15 cellular contexts compared by ENCODE assay signal in genomic region chr3:182690163-182690562, GRCh38.
DNase-seq lines count a peak whose midpoint lies in the region; TF ChIP-seq lines count a peak whose summit lies in the region.
"Had no signal": no experiment of that assay in that cellular context is flagged by ENCODE, and none has a peak within 500 bp of the region (broad histone marks: within the 10 kb centered on the region; RNA-seq: fewer than 3 reads in every experiment).

No MANE protein-coding gene starts in this region.

- no peak overlapping the region for H2AK5ac ChIP-seq in mesenchymal stem cell (ENCODE audit: low read length, severe bottlenecking)

- H2BK5ac ChIP-seq in mesenchymal stem cell (ENCODE audit: low read depth, low read length, poor library complexity, severe bottlenecking), result no peak overlapping the region

- H3K79me2 ChIP-seq in mammary epithelial cell (ENCODE audit: insufficient read depth, low read length), result no peaks in the 10 kb centered on the region

- no peak overlapping the region for H2BK15ac ChIP-seq in mesenchymal stem cell (ENCODE audit: low read depth, poor library complexity, severe bottlenecking)

- 95% methylated on average over 2 of the region's 2 CpGs for WGBS in mammary epithelial cell (ENCODE audit: low coverage, missing lambda C conversion rate)
- 88% methylated on average over 2 of the region's 2 CpGs for WGBS in mesenchymal stem cell

- peaks cover 7% of the 10 kb centered on the region for H3K4me1 Mint-ChIP-seq in MCF 10A (ENCODE audit: insufficient read depth, unreplicated experiment)
- H3K4me1 Mint-ChIP-seq: CD8-positive, alpha-beta memory T cell; GM23338 had no signal

- CTCF ChIA-PET in mammary epithelial cell (lab: Charles Lee; ENCODE audit: low non-redundant PET) (no interaction called here), MCF 10A (lab: Yijun Ruan, JAX) (no interaction called here)

- H3K23ac ChIP-seq in mesenchymal stem cell (ENCODE audit: low read length in 2 of 2), result no peak overlapping the region

- DNase-seq in mammary epithelial cell, result peak; percentile 32
- DNase-seq in MCF 10A (ENCODE audit: unreplicated experiment), result no peak
- DNase-seq in epithelial cell of esophagus (ENCODE audit: low read depth), result peak; percentile 91
- peak; percentile 8 for DNase-seq in mesenchymal stem cell
- DNase-seq in COLO668 (lab: John Stamatoyannopoulos, UW; ENCODE audit: unreplicated experiment), result no peak
- no peak for DNase-seq in stimulated activated naive CD4-positive, alpha-beta T cell treated with Interleukin-2 at 50 U/mL for 16 hours (lab: John Stamatoyannopoulos, UW)
- no peak for DNase-seq in stimulated activated CD8-positive, alpha-beta memory T cell treated with anti-CD3 and anti-CD28 coated beads, Interleukin-4, amount 100 ng/mL, for 48 hours
- DNase-seq: 8988T; AML-193; CD8-positive, alpha-beta memory T cell; DMS 273 treated with DMSO at 0.1 percent for 48 hours; H7 had no signal

- intact Hi-C loops in mammary epithelial cell (cut with micrococcal nuclease) (no loop called here), MCF 10A (cut with micrococcal nuclease) (no loop called here)

- in situ Hi-C loops in mammary epithelial cell (cut with MboI; ENCODE audit: low sequenced_read_pairs in 2 of 2), result loop anchor here in 1 of 2 donors (25.0 kb wide), 2 partner anchors 428 to 728 kb away; no protein-coding TSS in a partner anchor

- no peaks in the 10 kb centered on the region for H3K4me1 ChIP-seq in mammary epithelial cell (ENCODE audit: insufficient read depth, low read length)
- H3K4me1 ChIP-seq in mesenchymal stem cell (ENCODE audit: control insufficient read depth, insufficient read depth, low read depth, low read length), result no peaks in the 10 kb centered on the region
- H3K4me1 ChIP-seq: BLaER1 had no signal

- H2BK12ac ChIP-seq in mesenchymal stem cell (ENCODE audit: low read length in 2 of 2), result no peak overlapping the region

- no peak overlapping the region for H2BK120ac ChIP-seq in mesenchymal stem cell (ENCODE audit: low read depth, low read length)

- H3K14ac ChIP-seq in mesenchymal stem cell (ENCODE audit: low read length in 2 of 2), result no peak overlapping the region

- no peaks in the 10 kb centered on the region for H3K79me1 ChIP-seq in mesenchymal stem cell (replicated peaks; ENCODE audit: low read length, poor library complexity, severe bottlenecking)

- dilution Hi-C loops in mammary epithelial cell (cut with HindIII; ENCODE audit: low sequenced_read_pairs), result loop anchor here (25.0 kb wide), 1 partner anchor 428 kb away; no protein-coding TSS in a partner anchor

- no peak overlapping the region for H3K18ac ChIP-seq in mesenchymal stem cell (ENCODE audit: low read depth in 1 of 2, low read length in 2 of 2)

- H2AFZ ChIP-seq in mammary epithelial cell (ENCODE audit: low read depth, low read length), result no peak overlapping the region
- H2AFZ ChIP-seq in mesenchymal stem cell (ENCODE audit: low read depth, low read length), result no peak overlapping the region
- H2AFZ ChIP-seq: GM23338 had no signal

- no peak overlapping the region for H3K27ac Mint-ChIP-seq in MCF 10A (ENCODE audit: low read depth, unreplicated experiment)
- H3K27ac Mint-ChIP-seq: CD8-positive, alpha-beta memory T cell; GM23338 had no signal

- H4K8ac ChIP-seq in mesenchymal stem cell (ENCODE audit: low read length), result no peak overlapping the region

- H3K9ac ChIP-seq in mammary epithelial cell (ENCODE audit: insufficient read depth, low read length), result no peak overlapping the region
- H3K9ac ChIP-seq in mesenchymal stem cell (ENCODE audit: low read length), result no peak overlapping the region
- H3K9ac ChIP-seq: BLaER1 had no signal

- H3K36me3 Mint-ChIP-seq in MCF 10A (ENCODE audit: insufficient read depth, unreplicated experiment), result no peaks in the 10 kb centered on the region
- H3K36me3 Mint-ChIP-seq: CD8-positive, alpha-beta memory T cell had no signal

- H4K91ac ChIP-seq in mesenchymal stem cell (ENCODE audit: low read length), result no peak overlapping the region

- no peak for TF ChIP-seq CTCF in mammary epithelial cell (conservative IDR thresholded peaks at IDR 0.05 in 1 of 2, IDR thresholded peaks at IDR 0.05 in 1 of 2; ENCODE audit: extremely low read depth in 1 of 2, insufficient read depth in 1 of 2, low read depth in 1 of 2, low read length in 2 of 2)
- no peak for TF ChIP-seq CTCF in MCF 10A (IDR thresholded peaks at IDR 0.05; ENCODE audit: unreplicated experiment)
- TF ChIP-seq CTCF in epithelial cell of esophagus (IDR thresholded peaks at IDR 0.05; ENCODE audit: insufficient read depth, low read depth, low read length, missing control alignments), result no peak

- H3K4me3 Mint-ChIP-seq in MCF 10A (ENCODE audit: unreplicated experiment), result no peak overlapping the region
- H3K4me3 Mint-ChIP-seq: CD8-positive, alpha-beta memory T cell; GM23338 had no signal

- H3K36me3 ChIP-seq in mammary epithelial cell (ENCODE audit: insufficient read depth, low read length) (no peaks in the 10 kb centered on the region), mesenchymal stem cell (ENCODE audit: control insufficient read depth in 1 of 2, insufficient read depth in 2 of 2, low read depth in 1 of 2, low read length in 2 of 2) (no peaks in the 10 kb centered on the region)
- H3K36me3 ChIP-seq: BLaER1 had no signal

- no peak overlapping the region for H3K4ac ChIP-seq in mesenchymal stem cell (ENCODE audit: low read depth in 1 of 2, low read length in 2 of 2)

- H3K27ac ChIP-seq in mammary epithelial cell (ENCODE audit: insufficient read depth, low read depth, low read length), result no peak overlapping the region
- no peak overlapping the region for H3K27ac ChIP-seq in mesenchymal stem cell (ENCODE audit: low read length, poor library complexity, severe bottlenecking)
- H3K27ac ChIP-seq: BLaER1 had no signal

- no peaks in the 10 kb centered on the region for H4K20me1 ChIP-seq in mammary epithelial cell (ENCODE audit: insufficient read depth, low read length)
- H4K20me1 ChIP-seq: BLaER1 had no signal

- no peaks in the 10 kb centered on the region for H3K27me3 ChIP-seq in mammary epithelial cell (ENCODE audit: insufficient read depth, low read length)
- H3K27me3 ChIP-seq in mesenchymal stem cell (ENCODE audit: control insufficient read depth in 1 of 2, insufficient read depth in 1 of 2, low read length in 2 of 2), result peaks cover 2 to 20% of the 10 kb centered on the region in 2 experiments
- H3K27me3 ChIP-seq: BLaER1 had no signal

- BruUV-seq in mammary epithelial cell (replicated peaks; lab: Mats Ljungman, UMichigan), result no TSS peak
- no TSS peak for BruUV-seq in MCF 10A (replicated peaks; lab: Mats Ljungman, UMichigan)

- H3K4me3 ChIP-seq in mammary epithelial cell (replicated peaks in 1 of 3; ENCODE audit: insufficient read depth in 1 of 3, low read depth in 2 of 3, low read length in 3 of 3), result no peak overlapping the region
- H3K4me3 ChIP-seq in epithelial cell of esophagus (ENCODE audit: low read length), result no peak overlapping the region
- H3K4me3 ChIP-seq in mesenchymal stem cell (ENCODE audit: insufficient read depth in 1 of 2, low read depth in 1 of 2, low read length in 2 of 2), result no peak overlapping the region
- H3K4me3 ChIP-seq: BLaER1, GM12878, GM23338 had no signal

- POLR2A ChIA-PET in MCF 10A (lab: Yijun Ruan, JAX), result no interaction called here

- H3K4me2 ChIP-seq in mammary epithelial cell (ENCODE audit: insufficient read depth, low read depth, low read length) (no peak overlapping the region), mesenchymal stem cell (ENCODE audit: low read length, poor library complexity, severe bottlenecking) (no peak overlapping the region)
- H3K4me2 ChIP-seq: BLaER1, GM23338 had no signal

- H3K9me3 Mint-ChIP-seq in MCF 10A (ENCODE audit: unreplicated experiment), result no peaks in the 10 kb centered on the region
- H3K9me3 Mint-ChIP-seq: CD8-positive, alpha-beta memory T cell; GM23338 had no signal

- H3K27me3 Mint-ChIP-seq in MCF 10A (ENCODE audit: insufficient read depth, unreplicated experiment), result no peaks in the 10 kb centered on the region

- H3K9me3 ChIP-seq in mammary epithelial cell (replicated peaks; ENCODE audit: insufficient read depth, low read length) (no peaks in the 10 kb centered on the region), mesenchymal stem cell (ENCODE audit: control insufficient read depth, low read length) (no peaks in the 10 kb centered on the region)
- H3K9me3 ChIP-seq: BLaER1 had no signal

Comparison
In these comparisons a context has a peak if more than half of its experiments do, and no peak if none do; other contexts are left out.
1. DNase-seq: peak in mammary epithelial cell (single experiment), epithelial cell of esophagus (single experiment) and mesenchymal stem cell (single experiment); none in MCF 10A (single experiment), COLO668 (single experiment), stimulated activated naive CD4-positive, alpha-beta T cell treated with Interleukin-2 at 50 U/mL for 16 hours (single experiment) and stimulated activated CD8-positive, alpha-beta memory T cell treated with anti-CD3 and anti-CD28 coated beads, Interleukin-4, amount 100 ng/mL, for 48 hours (single experiment).